ENCODE assay signal across 19 cellular contexts in genomic region chr10:44422631-44423030, GRCh38. TPM values are rescaled to one million over a fixed set of nuclear protein-coding genes. Genes with fewer than 3 reads are reported as not detected.
"Had no signal": no experiment of that assay in that cellular context is flagged by ENCODE, and none has a peak within 500 bp of the region (broad histone marks: within the 10 kb centered on the region; RNA-seq: fewer than 3 reads in every experiment).

No MANE protein-coding gene starts in this region.

- H3K4me1 ChIP-seq: esophagus muscularis mucosa, gastroesophageal sphincter, uterus had no signal

- ATAC-seq: gastroesophageal sphincter; left colon; naive thymus-derived CD4-positive, alpha-beta T cell; right cardiac atrium had no signal

- H3K27ac ChIP-seq: coronary artery, dorsolateral prefrontal cortex, epithelial cell of prostate, esophagus muscularis mucosa, gastroesophageal sphincter, neutrophil, uterus had no signal

- FAIRE-seq: endometrium, kidney had no signal

- H3K27me3 ChIP-seq: esophagus muscularis mucosa, gastroesophageal sphincter, neutrophil, uterus had no signal

- DNase-seq: effector memory CD4-positive, alpha-beta T cell; glutamatergic neuron; immature natural killer cell; kidney; left colon; mammary epithelial cell; naive thymus-derived CD4-positive, alpha-beta T cell; stimulated activated CD4-positive, alpha-beta T cell treated with anti-CD3 and anti-CD28 coated beads, Interleukin-2, amount 100 ng/mL, for 48 hours; stimulated activated naive CD4-positive, alpha-beta T cell treated with Interleukin-2 at 50 U/mL for 16 hours; trophoblast cell had no signal

RNA-seq across cellular contexts. Expression of gene CXCL12, which starts 37.7 kb away (rescaled TPM):
- total RNA-seq: naive thymus-derived CD4-positive, alpha-beta T cell had no signal
- polyA plus RNA-seq: immature natural killer cell; mammary epithelial cell; naive thymus-derived CD4-positive, alpha-beta T cell had no signal
